24 cellular contexts compared by ENCODE assay signal in the genomic region with DNA sequence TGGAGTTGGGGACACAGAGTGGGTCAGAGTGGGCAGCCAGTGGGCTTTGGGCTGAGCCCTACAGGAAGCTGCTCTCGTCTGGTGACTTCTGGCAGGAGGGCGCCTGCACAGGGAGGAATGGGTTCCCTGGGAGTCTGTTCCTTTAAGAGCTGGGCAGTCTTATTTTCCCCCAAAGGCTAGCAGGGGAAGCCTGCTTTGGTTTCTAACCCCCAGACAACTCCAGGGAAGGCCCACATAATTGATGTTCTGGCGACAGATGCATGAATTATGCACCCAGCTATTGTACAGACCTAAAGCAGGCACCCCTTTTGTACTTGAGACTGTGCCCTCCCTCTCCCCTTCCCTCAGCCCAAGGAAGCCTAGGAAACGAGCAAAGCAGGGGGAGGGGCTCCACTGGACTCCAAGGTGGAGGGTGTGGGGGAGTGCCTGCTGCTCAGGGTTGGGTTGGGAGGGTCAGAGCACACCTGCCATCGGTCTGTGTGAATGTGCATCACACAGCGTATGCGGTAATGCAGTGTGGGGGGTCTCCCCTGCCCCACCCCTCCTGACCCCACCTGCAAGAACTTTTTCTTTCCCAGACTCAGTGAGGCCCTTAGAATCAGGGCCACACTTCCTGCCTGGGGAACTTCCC.
DNase-seq lines count a peak whose midpoint lies in the region; ATAC-seq and TF ChIP-seq lines count a peak whose summit lies in the region.
"Had no signal": no experiment of that assay in that cellular context is flagged by ENCODE, and none has a peak within 500 bp of the region (broad histone marks: within the 10 kb centered on the region; RNA-seq: fewer than 3 reads in every experiment).

No MANE protein-coding gene starts in this region.

- no peak overlapping the region for H2BK15ac ChIP-seq in H9 (ENCODE audit: low read depth, low read length)

- H3K27ac Mint-ChIP-seq in H9 (peak overlapping the region in 1 of 3 experiments; percentile 62; a peak in 2 of 7 replicates), endodermal cell (no peak overlapping the region)
- H3K27ac Mint-ChIP-seq: activated CD4-positive, alpha-beta T cell treated with anti-CD3 and anti-CD28 coated beads, Interleukin-2, amount 10 ng/mL, durations not matched to agents 7 days and 5 days; activated naive CD4-positive, alpha-beta T cell treated with anti-CD3 and anti-CD28 coated beads for 36 hours; activated T-cell treated with anti-CD3 and anti-CD28 coated beads, Interleukin-2, amount 50 U/mL, for 72 hours; CD4-positive, alpha-beta T cell had no signal

- H3K36me3 ChIP-seq in endodermal cell (ENCODE audit: control insufficient read depth, insufficient read depth, low read length): no peaks in the 10 kb centered on the region
- H3K36me3 ChIP-seq in trophoblast cell (ENCODE audit: control insufficient read depth in 1 of 2, insufficient read depth in 2 of 2, low read length in 2 of 2): no peaks in the 10 kb centered on the region
- H3K36me3 ChIP-seq: colonic mucosa, neutrophil, prostate gland, stomach, transverse colon had no signal

- H3K4me1 ChIP-seq in H9 (ENCODE audit: insufficient read depth, low read length) (no peaks in the 10 kb centered on the region; the same call in 1 of the 2 replicates), endodermal cell (ENCODE audit: control insufficient read depth, insufficient read depth, low read length) (no peaks in the 10 kb centered on the region), trophoblast cell (ENCODE audit: control insufficient read depth in 1 of 2, insufficient read depth in 2 of 2, low read length in 2 of 2) (no peaks in the 10 kb centered on the region)
- H3K4me1 ChIP-seq: colonic mucosa, prostate gland had no signal

- peak; percentile 70 for DNase-seq in H9
- peak; percentile 35 for DNase-seq in NCI-H2171 treated with DMSO at 0.1 percent for 48 hours (lab: John Stamatoyannopoulos, UW)
- peak; percentile 70 for DNase-seq in endodermal cell
- no peak for DNase-seq in trophoblast cell
- DNase-seq: activated CD4-positive, alpha-beta T cell treated with anti-CD3 and anti-CD28 coated beads, Interleukin-2, amount 10 ng/mL, durations not matched to agents 7 days and 5 days; activated naive CD4-positive, alpha-beta T cell treated with anti-CD3 and anti-CD28 coated beads for 36 hours; activated T-cell treated with anti-CD3 and anti-CD28 coated beads, Interleukin-2, amount 50 U/mL, for 72 hours; CD4-positive, alpha-beta T cell; colonic mucosa; effector memory CD4-positive, alpha-beta T cell; NCI-H1105 treated with DMSO at 0.1 percent for 48 hours; NCI-H510A treated with DMSO at 0.1 percent for 48 hours; RPMI8226; stimulated activated CD8-positive, alpha-beta memory T cell treated with anti-CD3 and anti-CD28 coated beads, Interleukin-4, amount 100 ng/mL, for 48 hours; stomach; transverse colon had no signal

- no peaks in the 10 kb centered on the region for H3K23me2 ChIP-seq in H9 (ENCODE audit: insufficient read length, low read depth, low read length, poor library complexity, severe bottlenecking)

- H2AK5ac ChIP-seq in H9 (ENCODE audit: insufficient read length, low read length): no peak overlapping the region
- H2AK5ac ChIP-seq in trophoblast cell (ENCODE audit: low read length): no peak overlapping the region

- H3K4me2 ChIP-seq in H9 (ENCODE audit: insufficient read depth, insufficient read length, low read length) (no peak overlapping the region), trophoblast cell (ENCODE audit: low read length) (no peak overlapping the region)

- H2BK12ac ChIP-seq in H9 (ENCODE audit: insufficient read length, low read depth, low read length): no peak overlapping the region
- H2BK12ac ChIP-seq in trophoblast cell (ENCODE audit: low read length): no peak overlapping the region

- H4K91ac ChIP-seq in H9 (ENCODE audit: insufficient read length, low read depth, low read length) (no peak overlapping the region), trophoblast cell (ENCODE audit: low read depth, low read length) (no peak overlapping the region)

- H4K12ac ChIP-seq in trophoblast cell (ENCODE audit: low read depth, low read length): no peak overlapping the region

- no peak overlapping the region for H3K4me3 ChIP-seq in endodermal cell (ENCODE audit: low read length)
- no peak overlapping the region for H3K4me3 ChIP-seq in trophoblast cell (ENCODE audit: low read depth, low read length)
- H3K4me3 ChIP-seq: colonic mucosa, lung, prostate gland, stomach, transverse colon had no signal

- H2BK5ac ChIP-seq in H9 (ENCODE audit: insufficient read length, low read length) (no peak overlapping the region), trophoblast cell (ENCODE audit: low read depth, low read length, poor library complexity) (no peak overlapping the region)

- no peaks in the 10 kb centered on the region for H4K20me1 ChIP-seq in H9 (ENCODE audit: control insufficient read depth, insufficient read depth, insufficient read length)

- no peak overlapping the region for H4K5ac ChIP-seq in H9 (ENCODE audit: insufficient read length, low read depth, low read length)

- H3K56ac ChIP-seq in H9 (ENCODE audit: insufficient read length, low read depth, low read length): no peak overlapping the region

- peaks cover 4% of the 10 kb centered on the region for H3K27me3 Mint-ChIP-seq in H9 (ENCODE audit: low read depth)
- H3K27me3 Mint-ChIP-seq in endodermal cell (ENCODE audit: insufficient read depth): no peaks in the 10 kb centered on the region

- peak overlapping the region in 1 of 2 experiments; percentile 38; a peak in 2 of 5 replicates for H3K4me3 Mint-ChIP-seq in H9
- no peak overlapping the region for H3K4me3 Mint-ChIP-seq in endodermal cell
- H3K4me3 Mint-ChIP-seq: activated CD4-positive, alpha-beta T cell treated with anti-CD3 and anti-CD28 coated beads, Interleukin-2, amount 10 ng/mL, durations not matched to agents 7 days and 5 days; activated naive CD4-positive, alpha-beta T cell treated with anti-CD3 and anti-CD28 coated beads for 36 hours; activated T-cell treated with anti-CD3 and anti-CD28 coated beads, Interleukin-2, amount 50 U/mL, for 72 hours; CD4-positive, alpha-beta T cell had no signal

- no peaks in the 10 kb centered on the region for H3K79me2 ChIP-seq in H9 (ENCODE audit: insufficient read depth, low read length)
- H3K79me2 ChIP-seq in trophoblast cell (ENCODE audit: control insufficient read depth, insufficient read depth, low read length, poor library complexity): no peaks in the 10 kb centered on the region

- H4K8ac ChIP-seq in H9 (replicated peaks; ENCODE audit: insufficient read length, low read depth, low read length) (no peak overlapping the region), trophoblast cell (ENCODE audit: low read depth, low read length) (no peak overlapping the region)

- no peak overlapping the region for H2BK20ac ChIP-seq in H9 (ENCODE audit: low read depth, low read length, poor library complexity, severe bottlenecking)

- H3K4me1 Mint-ChIP-seq in H9: peaks cover 19 to 40% of the 10 kb centered on the region in 2 experiments
- H3K4me1 Mint-ChIP-seq in endodermal cell: peaks cover 2% of the 10 kb centered on the region

- H3K23ac ChIP-seq in H9 (ENCODE audit: insufficient read length, low read depth, low read length): no peak overlapping the region
- H3K23ac ChIP-seq in trophoblast cell (ENCODE audit: low read length): peak overlapping the region; percentile 17

- ATAC-seq in HG03045 (IDR thresholded peaks at IDR 0.05; ENCODE audit: unreplicated experiment): no peak
- ATAC-seq in GM19467 (IDR thresholded peaks at IDR 0.05; ENCODE audit: unreplicated experiment): no peak
- no peak for ATAC-seq in GM21367 (IDR thresholded peaks at IDR 0.05; ENCODE audit: unreplicated experiment)
- ATAC-seq: activated T-cell treated with anti-CD3 and anti-CD28 coated beads, Interleukin-2, amount 50 U/mL, for 72 hours; HCT116; SK-N-SH treated with all-trans-retinoic acid at 6 μM for 48 hours had no signal

- H2BK120ac ChIP-seq in H9 (ENCODE audit: low read depth, low read length, poor library complexity, severe bottlenecking): no peak overlapping the region
- no peak overlapping the region for H2BK120ac ChIP-seq in trophoblast cell (ENCODE audit: insufficient read depth, low read length, poor library complexity)

- H3K18ac ChIP-seq in H9 (ENCODE audit: insufficient read length, low read depth, low read length) (no peak overlapping the region), trophoblast cell (ENCODE audit: low read length) (no peak overlapping the region)

- no peak overlapping the region for H2AFZ ChIP-seq in H9 (ENCODE audit: low read length)
- H2AFZ ChIP-seq in trophoblast cell (ENCODE audit: insufficient read depth, low read length, poor library complexity): no peak overlapping the region

- no peaks in the 10 kb centered on the region for H3K79me1 ChIP-seq in H9 (ENCODE audit: insufficient read depth, low read depth, low read length, poor library complexity, severe bottlenecking)
- H3K79me1 ChIP-seq in trophoblast cell (ENCODE audit: low read length): no peaks in the 10 kb centered on the region

- no peak overlapping the region for H3K9ac ChIP-seq in H9 (ENCODE audit: extremely low read depth, insufficient read length, low read length)
- H3K9ac ChIP-seq in endodermal cell (ENCODE audit: extremely low read depth, low read length, poor library complexity, severe bottlenecking): no peak overlapping the region
- H3K9ac ChIP-seq in trophoblast cell (ENCODE audit: low read length): no peak overlapping the region

- H3K4ac ChIP-seq in H9 (ENCODE audit: low read depth, low read length) (no peak overlapping the region), trophoblast cell (ENCODE audit: low read depth, low read length) (no peak overlapping the region)

- H3K14ac ChIP-seq in H9 (ENCODE audit: insufficient read depth, low read length): no peak overlapping the region; the same call in 1 of the 2 replicates
- no peak overlapping the region for H3K14ac ChIP-seq in trophoblast cell (ENCODE audit: low read length)

- TF ChIP-seq CTCF in H9 (conservative IDR thresholded peaks at IDR 0.05) (no peak), endodermal cell (conservative IDR thresholded peaks at IDR 0.05) (no peak)

- WGBS in H9 (ENCODE audit: extremely low coverage, insufficient read length, low lambda C conversion rate): no CpG with 5 or more reads among the region's 7 CpGs
- WGBS in endodermal cell (ENCODE audit: insufficient coverage in 1 of 2, insufficient read length in 1 of 2), 2 experiments: 44 to 61% methylated on average over 3 to 6 of the region's 7 CpGs
- no CpG with 5 or more reads among the region's 7 CpGs for WGBS in trophoblast cell (ENCODE audit: extremely low coverage, insufficient coverage, insufficient read length)

- H3K27ac ChIP-seq in H9 (ENCODE audit: insufficient read length, low read depth, low read length) (no peak overlapping the region), endodermal cell (ENCODE audit: low read depth, low read length) (no peak overlapping the region), trophoblast cell (ENCODE audit: low read depth, low read length) (no peak overlapping the region)
- H3K27ac ChIP-seq: colonic mucosa, neutrophil had no signal

- H3K9me3 ChIP-seq in H9 (ENCODE audit: control insufficient read depth, low read depth, low read length) (no peaks in the 10 kb centered on the region), endodermal cell (ENCODE audit: control insufficient read depth, low read length) (no peaks in the 10 kb centered on the region), trophoblast cell (ENCODE audit: insufficient read depth, low read depth, low read length) (peaks cover 2% of the 10 kb centered on the region)
- H3K9me3 ChIP-seq: colonic mucosa, neutrophil, prostate gland, stomach, transverse colon had no signal

- H3K9me3 Mint-ChIP-seq in H9 (no peaks in the 10 kb centered on the region), endodermal cell (no peaks in the 10 kb centered on the region)
- H3K9me3 Mint-ChIP-seq: activated CD4-positive, alpha-beta T cell treated with anti-CD3 and anti-CD28 coated beads, Interleukin-2, amount 10 ng/mL, durations not matched to agents 7 days and 5 days; activated naive CD4-positive, alpha-beta T cell treated with anti-CD3 and anti-CD28 coated beads for 36 hours; activated T-cell treated with anti-CD3 and anti-CD28 coated beads, Interleukin-2, amount 50 U/mL, for 72 hours; CD4-positive, alpha-beta T cell had no signal

- H3K27me3 ChIP-seq in H9 (ENCODE audit: insufficient read depth, low read length) (no peaks in the 10 kb centered on the region), endodermal cell (ENCODE audit: control insufficient read depth, insufficient read depth, low read length, poor library complexity, severe bottlenecking) (no peaks in the 10 kb centered on the region), trophoblast cell (ENCODE audit: insufficient read depth, low read length) (no peaks in the 10 kb centered on the region)
- H3K27me3 ChIP-seq: colonic mucosa, stomach had no signal

- H3K36me3 Mint-ChIP-seq in H9 (ENCODE audit: insufficient read depth in 1 of 3, low read depth in 3 of 3) (no peaks in the 10 kb centered on the region), endodermal cell (ENCODE audit: low read depth) (no peaks in the 10 kb centered on the region)

- H3T11ph ChIP-seq in H9 (ENCODE audit: low read length): no peak overlapping the region

Comparison
In these comparisons a context has a peak if more than half of its experiments do, and no peak if none do; other contexts are left out.
1. DNase-seq: peak in H9 (single experiment), NCI-H2171 treated with DMSO at 0.1 percent for 48 hours (single experiment) and endodermal cell (single experiment); none in trophoblast cell (0 of 2).